In the genomic region with DNA sequence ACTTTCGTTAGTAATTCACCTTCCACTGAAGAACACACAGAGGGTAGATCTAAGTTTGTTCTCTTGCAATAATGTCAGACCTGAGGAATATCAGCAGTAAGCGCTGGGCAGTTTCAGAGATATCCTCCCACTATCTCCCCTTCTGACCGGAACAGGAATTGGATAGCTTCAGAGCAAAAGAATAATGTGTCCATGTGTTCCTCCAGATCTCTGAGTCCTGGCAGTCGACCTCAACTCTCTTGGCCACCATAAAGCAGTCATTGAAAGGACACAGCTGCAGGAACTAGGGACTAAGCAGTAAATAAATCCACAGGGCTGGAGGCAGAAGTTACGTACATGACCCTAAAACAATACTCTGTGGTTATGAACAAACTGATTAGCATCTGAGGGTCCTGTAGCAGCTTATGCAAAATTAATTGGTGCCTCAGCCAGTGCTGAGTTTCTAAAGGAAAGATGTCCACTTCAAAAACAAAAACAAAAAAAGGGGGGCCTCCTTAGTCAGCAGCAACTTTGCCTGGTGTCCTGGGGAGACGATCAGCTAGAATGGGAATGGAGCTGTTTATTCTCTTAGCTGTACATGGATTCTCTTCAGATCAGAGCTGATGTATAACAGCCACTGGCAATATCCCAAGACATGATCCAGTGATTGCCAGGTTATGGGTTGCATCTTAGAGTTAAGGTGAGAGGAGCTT, we compare ENCODE assay signal across 1 cellular context.
TF ChIP-seq lines count a peak whose summit lies in the region.

No MANE protein-coding gene starts in this region.

TF ChIP-seq in K562, 482 proteins besides CTCF, POLR2A, EP300 and RAD21 (continued from another document and continues in another):
- no peak for TF ChIP-seq TCFL5 (CRISPR knock-in tag; conservative IDR thresholded peaks at IDR 0.05)
- no peak for TF ChIP-seq FOXJ2 (tag; IDR thresholded peaks at IDR 0.05)
- no peak for TF ChIP-seq ZNF431 (CRISPR knock-in tag; IDR thresholded peaks at IDR 0.05)
- TF ChIP-seq, protein P1, sequence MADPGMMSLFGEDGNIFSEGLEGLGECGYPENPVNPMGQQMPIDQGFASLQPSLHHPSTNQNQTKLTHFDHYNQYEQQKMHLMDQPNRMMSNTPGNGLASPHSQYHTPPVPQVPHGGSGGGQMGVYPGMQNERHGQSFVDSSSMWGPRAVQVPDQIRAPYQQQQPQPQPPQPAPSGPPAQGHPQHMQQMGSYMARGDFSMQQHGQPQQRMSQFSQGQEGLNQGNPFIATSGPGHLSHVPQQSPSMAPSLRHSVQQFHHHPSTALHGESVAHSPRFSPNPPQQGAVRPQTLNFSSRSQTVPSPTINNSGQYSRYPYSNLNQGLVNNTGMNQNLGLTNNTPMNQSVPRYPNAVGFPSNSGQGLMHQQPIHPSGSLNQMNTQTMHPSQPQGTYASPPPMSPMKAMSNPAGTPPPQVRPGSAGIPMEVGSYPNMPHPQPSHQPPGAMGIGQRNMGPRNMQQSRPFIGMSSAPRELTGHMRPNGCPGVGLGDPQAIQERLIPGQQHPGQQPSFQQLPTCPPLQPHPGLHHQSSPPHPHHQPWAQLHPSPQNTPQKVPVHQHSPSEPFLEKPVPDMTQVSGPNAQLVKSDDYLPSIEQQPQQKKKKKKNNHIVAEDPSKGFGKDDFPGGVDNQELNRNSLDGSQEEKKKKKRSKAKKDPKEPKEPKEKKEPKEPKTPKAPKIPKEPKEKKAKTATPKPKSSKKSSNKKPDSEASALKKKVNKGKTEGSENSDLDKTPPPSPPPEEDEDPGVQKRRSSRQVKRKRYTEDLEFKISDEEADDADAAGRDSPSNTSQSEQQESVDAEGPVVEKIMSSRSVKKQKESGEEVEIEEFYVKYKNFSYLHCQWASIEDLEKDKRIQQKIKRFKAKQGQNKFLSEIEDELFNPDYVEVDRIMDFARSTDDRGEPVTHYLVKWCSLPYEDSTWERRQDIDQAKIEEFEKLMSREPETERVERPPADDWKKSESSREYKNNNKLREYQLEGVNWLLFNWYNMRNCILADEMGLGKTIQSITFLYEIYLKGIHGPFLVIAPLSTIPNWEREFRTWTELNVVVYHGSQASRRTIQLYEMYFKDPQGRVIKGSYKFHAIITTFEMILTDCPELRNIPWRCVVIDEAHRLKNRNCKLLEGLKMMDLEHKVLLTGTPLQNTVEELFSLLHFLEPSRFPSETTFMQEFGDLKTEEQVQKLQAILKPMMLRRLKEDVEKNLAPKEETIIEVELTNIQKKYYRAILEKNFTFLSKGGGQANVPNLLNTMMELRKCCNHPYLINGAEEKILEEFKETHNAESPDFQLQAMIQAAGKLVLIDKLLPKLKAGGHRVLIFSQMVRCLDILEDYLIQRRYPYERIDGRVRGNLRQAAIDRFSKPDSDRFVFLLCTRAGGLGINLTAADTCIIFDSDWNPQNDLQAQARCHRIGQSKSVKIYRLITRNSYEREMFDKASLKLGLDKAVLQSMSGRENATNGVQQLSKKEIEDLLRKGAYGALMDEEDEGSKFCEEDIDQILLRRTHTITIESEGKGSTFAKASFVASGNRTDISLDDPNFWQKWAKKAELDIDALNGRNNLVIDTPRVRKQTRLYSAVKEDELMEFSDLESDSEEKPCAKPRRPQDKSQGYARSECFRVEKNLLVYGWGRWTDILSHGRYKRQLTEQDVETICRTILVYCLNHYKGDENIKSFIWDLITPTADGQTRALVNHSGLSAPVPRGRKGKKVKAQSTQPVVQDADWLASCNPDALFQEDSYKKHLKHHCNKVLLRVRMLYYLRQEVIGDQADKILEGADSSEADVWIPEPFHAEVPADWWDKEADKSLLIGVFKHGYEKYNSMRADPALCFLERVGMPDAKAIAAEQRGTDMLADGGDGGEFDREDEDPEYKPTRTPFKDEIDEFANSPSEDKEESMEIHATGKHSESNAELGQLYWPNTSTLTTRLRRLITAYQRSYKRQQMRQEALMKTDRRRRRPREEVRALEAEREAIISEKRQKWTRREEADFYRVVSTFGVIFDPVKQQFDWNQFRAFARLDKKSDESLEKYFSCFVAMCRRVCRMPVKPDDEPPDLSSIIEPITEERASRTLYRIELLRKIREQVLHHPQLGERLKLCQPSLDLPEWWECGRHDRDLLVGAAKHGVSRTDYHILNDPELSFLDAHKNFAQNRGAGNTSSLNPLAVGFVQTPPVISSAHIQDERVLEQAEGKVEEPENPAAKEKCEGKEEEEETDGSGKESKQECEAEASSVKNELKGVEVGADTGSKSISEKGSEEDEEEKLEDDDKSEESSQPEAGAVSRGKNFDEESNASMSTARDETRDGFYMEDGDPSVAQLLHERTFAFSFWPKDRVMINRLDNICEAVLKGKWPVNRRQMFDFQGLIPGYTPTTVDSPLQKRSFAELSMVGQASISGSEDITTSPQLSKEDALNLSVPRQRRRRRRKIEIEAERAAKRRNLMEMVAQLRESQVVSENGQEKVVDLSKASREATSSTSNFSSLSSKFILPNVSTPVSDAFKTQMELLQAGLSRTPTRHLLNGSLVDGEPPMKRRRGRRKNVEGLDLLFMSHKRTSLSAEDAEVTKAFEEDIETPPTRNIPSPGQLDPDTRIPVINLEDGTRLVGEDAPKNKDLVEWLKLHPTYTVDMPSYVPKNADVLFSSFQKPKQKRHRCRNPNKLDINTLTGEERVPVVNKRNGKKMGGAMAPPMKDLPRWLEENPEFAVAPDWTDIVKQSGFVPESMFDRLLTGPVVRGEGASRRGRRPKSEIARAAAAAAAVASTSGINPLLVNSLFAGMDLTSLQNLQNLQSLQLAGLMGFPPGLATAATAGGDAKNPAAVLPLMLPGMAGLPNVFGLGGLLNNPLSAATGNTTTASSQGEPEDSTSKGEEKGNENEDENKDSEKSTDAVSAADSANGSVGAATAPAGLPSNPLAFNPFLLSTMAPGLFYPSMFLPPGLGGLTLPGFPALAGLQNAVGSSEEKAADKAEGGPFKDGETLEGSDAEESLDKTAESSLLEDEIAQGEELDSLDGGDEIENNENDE (IDR thresholded peaks at IDR 0.05; ENCODE audit: low read depth, low read length), result no peak
- no peak for TF ChIP-seq ASH1L (IDR thresholded peaks at IDR 0.05; ENCODE audit: borderline replicate concordance, low read depth, partially characterized antibody)
- no peak for TF ChIP-seq ARHGAP35 (IDR thresholded peaks at IDR 0.05; ENCODE audit: partially characterized antibody)
- 0 out of 2 replicates have a peak, but pooled peaks have one; percentile 59 for TF ChIP-seq ZNF174 (CRISPR knock-in tag; IDR thresholded peaks at IDR 0.05)
- no peak for TF ChIP-seq MAFK (IDR thresholded peaks at IDR 0.05; ENCODE audit: low read length)
- TF ChIP-seq, protein P2, sequence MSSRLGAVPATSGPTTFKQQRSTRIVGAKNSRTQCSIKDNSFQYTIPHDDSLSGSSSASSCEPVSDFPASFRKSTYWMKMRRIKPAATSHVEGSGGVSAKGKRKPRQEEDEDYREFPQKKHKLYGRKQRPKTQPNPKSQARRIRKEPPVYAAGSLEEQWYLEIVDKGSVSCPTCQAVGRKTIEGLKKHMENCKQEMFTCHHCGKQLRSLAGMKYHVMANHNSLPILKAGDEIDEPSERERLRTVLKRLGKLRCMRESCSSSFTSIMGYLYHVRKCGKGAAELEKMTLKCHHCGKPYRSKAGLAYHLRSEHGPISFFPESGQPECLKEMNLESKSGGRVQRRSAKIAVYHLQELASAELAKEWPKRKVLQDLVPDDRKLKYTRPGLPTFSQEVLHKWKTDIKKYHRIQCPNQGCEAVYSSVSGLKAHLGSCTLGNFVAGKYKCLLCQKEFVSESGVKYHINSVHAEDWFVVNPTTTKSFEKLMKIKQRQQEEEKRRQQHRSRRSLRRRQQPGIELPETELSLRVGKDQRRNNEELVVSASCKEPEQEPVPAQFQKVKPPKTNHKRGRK (tag; IDR thresholded peaks at IDR 0.05), result no peak
- no peak for TF ChIP-seq CCAR2 (IDR thresholded peaks at IDR 0.05; ENCODE audit: low read depth, low read length)
- TF ChIP-seq ZNF77 (CRISPR knock-in tag; IDR thresholded peaks at IDR 0.05), result no peak
- TF ChIP-seq PURB (CRISPR knock-in tag; IDR thresholded peaks at IDR 0.05; ENCODE audit: low read depth), result no peak
- TF ChIP-seq KDM5B (IDR thresholded peaks at IDR 0.05; ENCODE audit: insufficient replicate concordance, low read depth, low read length), result peak; percentile 30
- TF ChIP-seq, protein P3, sequence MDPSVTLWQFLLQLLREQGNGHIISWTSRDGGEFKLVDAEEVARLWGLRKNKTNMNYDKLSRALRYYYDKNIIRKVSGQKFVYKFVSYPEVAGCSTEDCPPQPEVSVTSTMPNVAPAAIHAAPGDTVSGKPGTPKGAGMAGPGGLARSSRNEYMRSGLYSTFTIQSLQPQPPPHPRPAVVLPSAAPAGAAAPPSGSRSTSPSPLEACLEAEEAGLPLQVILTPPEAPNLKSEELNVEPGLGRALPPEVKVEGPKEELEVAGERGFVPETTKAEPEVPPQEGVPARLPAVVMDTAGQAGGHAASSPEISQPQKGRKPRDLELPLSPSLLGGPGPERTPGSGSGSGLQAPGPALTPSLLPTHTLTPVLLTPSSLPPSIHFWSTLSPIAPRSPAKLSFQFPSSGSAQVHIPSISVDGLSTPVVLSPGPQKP (CRISPR knock-in tag; IDR thresholded peaks at IDR 0.05), result no peak
- no peak for TF ChIP-seq ZNF780A (CRISPR knock-in tag; IDR thresholded peaks at IDR 0.05)
- TF ChIP-seq, protein P4, sequence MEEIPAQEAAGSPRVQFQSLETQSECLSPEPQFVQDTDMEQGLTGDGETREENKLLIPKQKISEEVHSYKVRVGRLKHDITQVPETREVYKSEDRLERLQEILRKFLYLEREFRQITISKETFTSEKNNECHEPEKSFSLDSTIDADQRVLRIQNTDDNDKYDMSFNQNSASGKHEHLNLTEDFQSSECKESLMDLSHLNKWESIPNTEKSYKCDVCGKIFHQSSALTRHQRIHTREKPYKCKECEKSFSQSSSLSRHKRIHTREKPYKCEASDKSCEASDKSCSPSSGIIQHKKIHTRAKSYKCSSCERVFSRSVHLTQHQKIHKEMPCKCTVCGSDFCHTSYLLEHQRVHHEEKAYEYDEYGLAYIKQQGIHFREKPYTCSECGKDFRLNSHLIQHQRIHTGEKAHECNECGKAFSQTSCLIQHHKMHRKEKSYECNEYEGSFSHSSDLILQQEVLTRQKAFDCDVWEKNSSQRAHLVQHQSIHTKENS (CRISPR knock-in tag; IDR thresholded peaks at IDR 0.05), result no peak
- 0 out of 2 replicates have a peak, but pooled peaks have one; percentile 39 for TF ChIP-seq SMAD4 (CRISPR knock-in tag; conservative IDR thresholded peaks at IDR 0.05)
- TF ChIP-seq, protein P5, sequence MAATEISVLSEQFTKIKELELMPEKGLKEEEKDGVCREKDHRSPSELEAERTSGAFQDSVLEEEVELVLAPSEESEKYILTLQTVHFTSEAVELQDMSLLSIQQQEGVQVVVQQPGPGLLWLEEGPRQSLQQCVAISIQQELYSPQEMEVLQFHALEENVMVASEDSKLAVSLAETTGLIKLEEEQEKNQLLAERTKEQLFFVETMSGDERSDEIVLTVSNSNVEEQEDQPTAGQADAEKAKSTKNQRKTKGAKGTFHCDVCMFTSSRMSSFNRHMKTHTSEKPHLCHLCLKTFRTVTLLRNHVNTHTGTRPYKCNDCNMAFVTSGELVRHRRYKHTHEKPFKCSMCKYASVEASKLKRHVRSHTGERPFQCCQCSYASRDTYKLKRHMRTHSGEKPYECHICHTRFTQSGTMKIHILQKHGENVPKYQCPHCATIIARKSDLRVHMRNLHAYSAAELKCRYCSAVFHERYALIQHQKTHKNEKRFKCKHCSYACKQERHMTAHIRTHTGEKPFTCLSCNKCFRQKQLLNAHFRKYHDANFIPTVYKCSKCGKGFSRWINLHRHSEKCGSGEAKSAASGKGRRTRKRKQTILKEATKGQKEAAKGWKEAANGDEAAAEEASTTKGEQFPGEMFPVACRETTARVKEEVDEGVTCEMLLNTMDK (IDR thresholded peaks at IDR 0.05; ENCODE audit: borderline replicate concordance, insufficient read depth, low read depth, low read length, poor library complexity, severe bottlenecking), result no peak
- no peak for TF ChIP-seq RBM15 (IDR thresholded peaks at IDR 0.05; ENCODE audit: insufficient read depth, low read length)
- TF ChIP-seq, protein P6, sequence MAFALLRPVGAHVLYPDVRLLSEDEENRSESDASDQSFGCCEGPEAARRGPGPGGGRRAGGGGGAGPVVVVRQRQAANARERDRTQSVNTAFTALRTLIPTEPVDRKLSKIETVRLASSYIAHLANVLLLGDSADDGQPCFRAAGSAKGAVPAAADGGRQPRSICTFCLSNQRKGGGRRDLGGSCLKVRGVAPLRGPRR (CRISPR knock-in tag; IDR thresholded peaks at IDR 0.05), result no peak
- TF ChIP-seq, protein P7, sequence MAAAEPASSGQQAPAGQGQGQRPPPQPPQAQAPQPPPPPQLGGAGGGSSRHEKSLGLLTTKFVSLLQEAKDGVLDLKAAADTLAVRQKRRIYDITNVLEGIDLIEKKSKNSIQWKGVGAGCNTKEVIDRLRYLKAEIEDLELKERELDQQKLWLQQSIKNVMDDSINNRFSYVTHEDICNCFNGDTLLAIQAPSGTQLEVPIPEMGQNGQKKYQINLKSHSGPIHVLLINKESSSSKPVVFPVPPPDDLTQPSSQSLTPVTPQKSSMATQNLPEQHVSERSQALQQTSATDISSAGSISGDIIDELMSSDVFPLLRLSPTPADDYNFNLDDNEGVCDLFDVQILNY (CRISPR knock-in tag; IDR thresholded peaks at IDR 0.05), result no peak
- TF ChIP-seq SIRT6 (IDR thresholded peaks at IDR 0.05; ENCODE audit: low read depth, low read length), result no peak
- no peak for TF ChIP-seq POLR2B (IDR thresholded peaks at IDR 0.05; ENCODE audit: low read depth, partially characterized antibody)
- TF ChIP-seq KLF6 (CRISPR knock-in tag; IDR thresholded peaks at IDR 0.05; ENCODE audit: borderline replicate concordance), result no peak
- no peak for TF ChIP-seq SIN3A (IDR thresholded peaks at IDR 0.05; ENCODE audit: borderline replicate concordance in 2 of 2, control insufficient read depth in 1 of 2, low read depth in 2 of 2, low read length in 2 of 2)
- 0 out of 2 replicates have a peak, but pooled peaks have one; percentile 73 for TF ChIP-seq NFRKB (IDR thresholded peaks at IDR 0.05; ENCODE audit: low read depth)
- no peak for TF ChIP-seq MCM2 (IDR thresholded peaks at IDR 0.05; ENCODE audit: low read depth)
- TF ChIP-seq MXI1 (IDR thresholded peaks at IDR 0.05; ENCODE audit: low read depth, low read length), result no peak
- TF ChIP-seq, protein P8, sequence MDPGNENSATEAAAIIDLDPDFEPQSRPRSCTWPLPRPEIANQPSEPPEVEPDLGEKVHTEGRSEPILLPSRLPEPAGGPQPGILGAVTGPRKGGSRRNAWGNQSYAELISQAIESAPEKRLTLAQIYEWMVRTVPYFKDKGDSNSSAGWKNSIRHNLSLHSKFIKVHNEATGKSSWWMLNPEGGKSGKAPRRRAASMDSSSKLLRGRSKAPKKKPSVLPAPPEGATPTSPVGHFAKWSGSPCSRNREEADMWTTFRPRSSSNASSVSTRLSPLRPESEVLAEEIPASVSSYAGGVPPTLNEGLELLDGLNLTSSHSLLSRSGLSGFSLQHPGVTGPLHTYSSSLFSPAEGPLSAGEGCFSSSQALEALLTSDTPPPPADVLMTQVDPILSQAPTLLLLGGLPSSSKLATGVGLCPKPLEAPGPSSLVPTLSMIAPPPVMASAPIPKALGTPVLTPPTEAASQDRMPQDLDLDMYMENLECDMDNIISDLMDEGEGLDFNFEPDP (CRISPR knock-in tag; IDR thresholded peaks at IDR 0.05), result no peak
- no peak for TF ChIP-seq KHSRP (IDR thresholded peaks at IDR 0.05)
- TF ChIP-seq FOXM1 (IDR thresholded peaks at IDR 0.05; ENCODE audit: low read depth), result no peak
- no peak for TF ChIP-seq FOXM1 (CRISPR knock-in tag; IDR thresholded peaks at IDR 0.05; ENCODE audit: low read depth)
- TF ChIP-seq IRF2 (CRISPR knock-in tag; IDR thresholded peaks at IDR 0.05), result no peak
- no peak for TF ChIP-seq LCOR (CRISPR knock-in tag; IDR thresholded peaks at IDR 0.05)
- TF ChIP-seq ZBTB17 (CRISPR knock-in tag; IDR thresholded peaks at IDR 0.05), result no peak
